In genomic region chr2:231786177-231786916, GRCh38 we compare ENCODE assay signal across 8 cellular contexts.
DNase-seq lines count a peak whose midpoint lies in the region; ATAC-seq lines count a peak whose summit lies in the region.

TSS of gene COPS7B (plus strand) at chr2:231786445. CDS start at chr2:231788571, 2,126 bp downstream.

- H3K27me3 ChIP-seq in ACC112 (ENCODE audit: insufficient read depth, low read length) = no peaks in the 10 kb centered on the region

- H3K4me1 ChIP-seq in ACC112 (ENCODE audit: control insufficient read depth, insufficient read depth, low read length, unreplicated experiment) = peaks cover 18% of the 10 kb centered on the region

- peaks cover 69% of the 10 kb centered on the region for H3K79me2 ChIP-seq in ACC112 (ENCODE audit: control insufficient read depth, insufficient read depth, low read length, unreplicated experiment)

- DNase-seq in NCI-H345 (lab: John Stamatoyannopoulos, UW) = peak; percentile 82
- DNase-seq in activated CD4-positive, CD25-positive, alpha-beta regulatory T cell treated with anti-CD3 and anti-CD28 coated beads, Interleukin-2, amount 50 U/mL, for 16 hours (ENCODE audit: low read depth, low spot score) = peak; percentile 71
- peak; percentile 70 for DNase-seq in central memory CD4-positive, alpha-beta T cell
- DNase-seq in islet precursor cell = peak; percentile 96
- DNase-seq in stimulated activated CD4-positive, alpha-beta T cell treated with anti-CD3 and anti-CD28 coated beads, Interleukin-12 subunit alpha, Interleukin-12 subunit beta, amount 100 ng/mL, for 48 hours (ENCODE audit: low read depth in 2 of 3, low spot score in 1 of 3) = peak; percentile 78 to 83 (median 79)

- no peak within 1 kb of the TSS for H3K27ac ChIP-seq in ACC112 (ENCODE audit: low read depth, low read length)

- peak within 1 kb of the TSS; percentile 84 for H2AFZ ChIP-seq in ACC112 (ENCODE audit: low read length, unreplicated experiment)

- peak within 1 kb of the TSS; percentile 88 for H3K4me3 ChIP-seq in ACC112 (ENCODE audit: low read depth, low read length)

- peaks cover 5% of the 10 kb centered on the region for H3K36me3 ChIP-seq in ACC112 (ENCODE audit: insufficient read depth, low read length)

- ATAC-seq in GM18867 (IDR thresholded peaks at IDR 0.05; ENCODE audit: unreplicated experiment) = peak; percentile 60
- ATAC-seq in HG03135 (IDR thresholded peaks at IDR 0.05; ENCODE audit: unreplicated experiment) = peak; percentile 57
